26 cellular contexts compared by ENCODE assay signal in genomic region chr13:73422973-73423372, GRCh38.
"Had no signal": no experiment of that assay in that cellular context is flagged by ENCODE, and none has a peak within 500 bp of the region (broad histone marks: within the 10 kb centered on the region; RNA-seq: fewer than 3 reads in every experiment).

No MANE protein-coding gene starts in this region.

- H3K36me3 ChIP-seq: ascending aorta, gastroesophageal sphincter, left lung, neutrophil, right lobe of liver, stomach, tibial artery had no signal

- H3K27ac ChIP-seq: ascending aorta, gastroesophageal sphincter, left lung, neutrophil, right lobe of liver, tibial artery had no signal

- H3K9me3 ChIP-seq: ascending aorta, gastroesophageal sphincter, left lung, neutrophil, right lobe of liver, stomach, tibial artery had no signal

- H3K4me3 Mint-ChIP-seq: activated CD4-positive, alpha-beta memory T cell treated with anti-CD3 and anti-CD28 coated beads for 36 hours; activated CD4-positive, alpha-beta T cell treated with anti-CD3 and anti-CD28 coated beads, Interleukin-2, amount 10 ng/mL, durations not matched to agents 24 days and 14 days; activated naive CD4-positive, alpha-beta T cell treated with anti-CD3 and anti-CD28 coated beads for 36 hours; activated naive CD8-positive, alpha-beta T cell treated with anti-CD3 and anti-CD28 coated beads, Interleukin-2, amount 10 ng/mL, durations not matched to agents 7 days and 5 days; activated T-helper 1 cell treated with anti-CD3 and anti-CD28 coated beads, Interleukin-12 subunit alpha, Interleukin-12 subunit beta, Interleukin-2, Interleukin-4 antibody, amounts not matched to agents 30 ng/mL and 10 ng/mL and 1 ng/mL, durations not matched to agents 14 hours and 24 hours and 36 hours; brain; effector memory CD8-positive, alpha-beta T cell; naive B cell; nephron progenitor cell; stimulated activated effector memory CD8-positive, alpha-beta T cell treated with anti-CD3 and anti-CD28 coated beads, Interleukin-12 subunit alpha, Interleukin-12 subunit beta, amount 100 ng/mL, for 72 hours had no signal

- ATAC-seq: effector memory CD8-positive, alpha-beta T cell; gastroesophageal sphincter; left lung; right lobe of liver; stimulated activated effector memory CD8-positive, alpha-beta T cell treated with anti-CD3 and anti-CD28 coated beads, Interleukin-12 subunit alpha, Interleukin-12 subunit beta, amount 100 ng/mL, for 72 hours had no signal

- H3K4me1 ChIP-seq: ascending aorta, gastroesophageal sphincter, left lung, right lobe of liver, tibial artery had no signal

- H3K36me3 Mint-ChIP-seq: activated CD4-positive, alpha-beta memory T cell treated with anti-CD3 and anti-CD28 coated beads for 36 hours; activated naive CD8-positive, alpha-beta T cell treated with anti-CD3 and anti-CD28 coated beads, Interleukin-2, amount 10 ng/mL, durations not matched to agents 7 days and 5 days; brain; naive B cell; stimulated activated effector memory CD8-positive, alpha-beta T cell treated with anti-CD3 and anti-CD28 coated beads, Interleukin-12 subunit alpha, Interleukin-12 subunit beta, amount 100 ng/mL, for 72 hours had no signal

- H3K9me3 Mint-ChIP-seq: activated CD4-positive, alpha-beta memory T cell treated with anti-CD3 and anti-CD28 coated beads for 36 hours; activated CD4-positive, alpha-beta T cell treated with anti-CD3 and anti-CD28 coated beads, Interleukin-2, amount 10 ng/mL, durations not matched to agents 24 days and 14 days; activated naive CD4-positive, alpha-beta T cell treated with anti-CD3 and anti-CD28 coated beads for 36 hours; activated naive CD8-positive, alpha-beta T cell treated with anti-CD3 and anti-CD28 coated beads, Interleukin-2, amount 10 ng/mL, durations not matched to agents 7 days and 5 days; activated T-helper 1 cell treated with anti-CD3 and anti-CD28 coated beads, Interleukin-12 subunit alpha, Interleukin-12 subunit beta, Interleukin-2, Interleukin-4 antibody, amounts not matched to agents 30 ng/mL and 10 ng/mL and 1 ng/mL, durations not matched to agents 14 hours and 24 hours and 36 hours; brain; nephron progenitor cell; stimulated activated effector memory CD8-positive, alpha-beta T cell treated with anti-CD3 and anti-CD28 coated beads, Interleukin-12 subunit alpha, Interleukin-12 subunit beta, amount 100 ng/mL, for 72 hours had no signal

- H3K4me3 ChIP-seq: ascending aorta, gastroesophageal sphincter, left lung, right lobe of liver, stomach, tibial artery had no signal

- H3K27me3 Mint-ChIP-seq: activated CD4-positive, alpha-beta T cell treated with anti-CD3 and anti-CD28 coated beads, Interleukin-2, amount 10 ng/mL, durations not matched to agents 24 days and 14 days; activated naive CD8-positive, alpha-beta T cell treated with anti-CD3 and anti-CD28 coated beads, Interleukin-2, amount 10 ng/mL, durations not matched to agents 7 days and 5 days; brain; naive B cell; progenitor cell of endocrine pancreas had no signal

- DNase-seq: activated CD4-positive, alpha-beta memory T cell treated with anti-CD3 and anti-CD28 coated beads for 36 hours; activated CD4-positive, alpha-beta T cell treated with anti-CD3 and anti-CD28 coated beads, Interleukin-2, amount 10 ng/mL, durations not matched to agents 24 days and 14 days; activated CD4-positive, CD25-positive, alpha-beta regulatory T cell treated with anti-CD3 and anti-CD28 coated beads, Interleukin-2, amount 50 U/mL, for 72 hours; activated CD8-positive, alpha-beta memory T cell treated with anti-CD3 and anti-CD28 coated beads, Interleukin-2, amount 50 U/mL, for 4 hours; activated effector memory CD4-positive, alpha-beta T cell treated with anti-CD3 and anti-CD28 coated beads, Interleukin-2, amount 50 U/mL, for 16 hours; activated naive CD4-positive, alpha-beta T cell treated with anti-CD3 and anti-CD28 coated beads for 36 hours; activated naive CD8-positive, alpha-beta T cell treated with anti-CD3 and anti-CD28 coated beads, Interleukin-2, amount 10 ng/mL, durations not matched to agents 7 days and 5 days; activated T-cell treated with anti-CD3 and anti-CD28 coated beads, Interleukin-2, amount 50 U/mL, for 1 hour; cortex of kidney; effector memory CD8-positive, alpha-beta T cell; kidney glomerular epithelial cell; left lung; naive B cell; nephron progenitor cell; right lobe of liver; stimulated activated CD4-positive, alpha-beta T cell treated with anti-CD3 and anti-CD28 coated beads, Interleukin-4, amount 100 ng/mL, for 24 hours; stomach; T-helper 2 cell; tibial artery had no signal

- H3K4me1 Mint-ChIP-seq: activated CD4-positive, alpha-beta T cell treated with anti-CD3 and anti-CD28 coated beads, Interleukin-2, amount 10 ng/mL, durations not matched to agents 24 days and 14 days; activated naive CD8-positive, alpha-beta T cell treated with anti-CD3 and anti-CD28 coated beads, Interleukin-2, amount 10 ng/mL, durations not matched to agents 7 days and 5 days; brain; naive B cell; nephron progenitor cell; stimulated activated effector memory CD8-positive, alpha-beta T cell treated with anti-CD3 and anti-CD28 coated beads, Interleukin-12 subunit alpha, Interleukin-12 subunit beta, amount 100 ng/mL, for 72 hours had no signal

- H3K27ac Mint-ChIP-seq: activated CD4-positive, alpha-beta memory T cell treated with anti-CD3 and anti-CD28 coated beads for 36 hours; activated CD4-positive, alpha-beta T cell treated with anti-CD3 and anti-CD28 coated beads, Interleukin-2, amount 10 ng/mL, durations not matched to agents 24 days and 14 days; activated naive CD4-positive, alpha-beta T cell treated with anti-CD3 and anti-CD28 coated beads for 36 hours; activated naive CD8-positive, alpha-beta T cell treated with anti-CD3 and anti-CD28 coated beads, Interleukin-2, amount 10 ng/mL, durations not matched to agents 7 days and 5 days; activated T-helper 1 cell treated with anti-CD3 and anti-CD28 coated beads, Interleukin-12 subunit alpha, Interleukin-12 subunit beta, Interleukin-2, Interleukin-4 antibody, amounts not matched to agents 30 ng/mL and 10 ng/mL and 1 ng/mL, durations not matched to agents 14 hours and 24 hours and 36 hours; brain; effector memory CD8-positive, alpha-beta T cell; naive B cell; nephron progenitor cell; progenitor cell of endocrine pancreas; stimulated activated effector memory CD8-positive, alpha-beta T cell treated with anti-CD3 and anti-CD28 coated beads, Interleukin-12 subunit alpha, Interleukin-12 subunit beta, amount 100 ng/mL, for 72 hours had no signal

- H3K27me3 ChIP-seq: ascending aorta, gastroesophageal sphincter, left lung, neutrophil, right lobe of liver, stomach, tibial artery had no signal
